In genomic region chr20:48661575-48662473, GRCh38 we compare ENCODE assay signal across 22 cellular contexts.
DNase-seq lines count a peak whose midpoint lies in the region; ATAC-seq and TF ChIP-seq lines count a peak whose summit lies in the region.
"Had no signal": no experiment of that assay in that cellular context is flagged by ENCODE, and none has a peak within 500 bp of the region (broad histone marks: within the 10 kb centered on the region; RNA-seq: fewer than 3 reads in every experiment).

No MANE protein-coding gene starts in this region.

- H3K9me3 ChIP-seq in BLaER1 treated with 17β-estradiol and CSF1 and Interleukin-3, amounts not matched to agents 10 nM and 100 nM (replicated peaks in 1 of 11), result peaks cover 0 to 20% (median 10%) of the 10 kb centered on the region in 11 experiments; a peak in 13 of 22 replicates
- H3K9me3 ChIP-seq in SJCRH30 (replicated peaks), result peaks cover 9% of the 10 kb centered on the region; the same call in 1 of the 2 replicates
- peaks cover 6 to 14% of the 10 kb centered on the region in 2 donors for H3K9me3 ChIP-seq in neuronal stem cell (replicated peaks in 1 of 2; ENCODE audit: control insufficient read depth in 2 of 2, insufficient read depth in 1 of 2, low read depth in 1 of 2, low read length in 2 of 2)
- peaks cover 0 to 6% of the 10 kb centered on the region in 2 donors for H3K9me3 ChIP-seq in left lung
- H3K9me3 ChIP-seq: sigmoid colon, SK-N-SH, transverse colon had no signal

- H3K4me1 ChIP-seq in BLaER1 treated with 17β-estradiol and CSF1 and Interleukin-3, amounts not matched to agents 10 nM and 100 nM, result peaks cover 16 to 60% (median 51%) of the 10 kb centered on the region in 10 experiments
- peaks cover 10% of the 10 kb centered on the region; the same call in 1 of the 2 replicates for H3K4me1 ChIP-seq in SJCRH30
- H3K4me1 ChIP-seq in neuronal stem cell (ENCODE audit: control insufficient read depth in 2 of 2, insufficient read depth in 1 of 2, low read depth in 1 of 2, low read length in 2 of 2), result no peaks in the 10 kb centered on the region
- peaks cover 0 to 14% of the 10 kb centered on the region in 2 donors for H3K4me1 ChIP-seq in left lung
- H3K4me1 ChIP-seq: sigmoid colon, transverse colon had no signal

- WGBS in neuronal stem cell (ENCODE audit: extremely low coverage in 2 of 2, insufficient read length in 2 of 2, insufficient replicate concordance in 1 of 2), 2 donors, result no CpG with 5 or more reads among the region's 14 CpGs

- no peaks in the 10 kb centered on the region for H3K27me3 ChIP-seq in BLaER1 treated with 17β-estradiol and CSF1 and Interleukin-3, amounts not matched to agents 10 nM and 100 nM
- H3K27me3 ChIP-seq in SJCRH30 (no peaks in the 10 kb centered on the region), neuronal stem cell (ENCODE audit: control insufficient read depth in 3 of 3, insufficient read depth in 3 of 3, low read depth in 1 of 3, low read length in 3 of 3) (no peaks in the 10 kb centered on the region), left lung (peaks cover 0 to 6% of the 10 kb centered on the region in 2 donors)
- H3K27me3 ChIP-seq: sigmoid colon, transverse colon had no signal

- H3K14ac ChIP-seq in neuronal stem cell (ENCODE audit: low read length), result no peak overlapping the region

- H2BK120ac ChIP-seq in neuronal stem cell (ENCODE audit: low read depth, low read length), result no peak overlapping the region

- no peak overlapping the region for H4K8ac ChIP-seq in neuronal stem cell (ENCODE audit: low read depth, low read length)

- H3K9me3 Mint-ChIP-seq in chondrocyte (ENCODE audit: low read depth), result peaks cover 10% of the 10 kb centered on the region
- H3K9me3 Mint-ChIP-seq: activated naive CD4-positive, alpha-beta T cell treated with anti-CD3 and anti-CD28 coated beads, Interleukin-2, amount 50 U/mL, for 24 hours had no signal

- H3K27ac ChIP-seq in BLaER1 treated with 17β-estradiol and CSF1 and Interleukin-3, amounts not matched to agents 10 nM and 100 nM, result peak overlapping the region in 5 of 11 experiments; percentile 3 to 53 (median 38); a peak in 5 of 22 replicates
- no peak overlapping the region for H3K27ac ChIP-seq in SJCRH30
- no peak overlapping the region for H3K27ac ChIP-seq in neuronal stem cell (replicated peaks; ENCODE audit: low read length)
- no peak overlapping the region for H3K27ac ChIP-seq in left lung
- H3K27ac ChIP-seq: sigmoid colon, transverse colon had no signal

- H3K4ac ChIP-seq in neuronal stem cell (ENCODE audit: low read length), result no peak overlapping the region

- H2BK15ac ChIP-seq in neuronal stem cell (ENCODE audit: low read length), result no peak overlapping the region

- no peak overlapping the region for H3K27ac Mint-ChIP-seq in chondrocyte (ENCODE audit: unreplicated experiment)
- H3K27ac Mint-ChIP-seq: activated naive CD4-positive, alpha-beta T cell treated with anti-CD3 and anti-CD28 coated beads, Interleukin-2, amount 50 U/mL, for 24 hours; activated T-helper 1 cell treated with anti-CD3 and anti-CD28 coated beads, Interleukin-12 subunit alpha, Interleukin-12 subunit beta, Interleukin-2, Interleukin-4 antibody, amounts not matched to agents 30 ng/mL and 10 ng/mL and 1 ng/mL, durations not matched to agents 14 hours and 24 hours and 36 hours had no signal

- no peak overlapping the region for H2BK5ac ChIP-seq in neuronal stem cell (ENCODE audit: low read length)

- ATAC-seq in GM21367 (IDR thresholded peaks at IDR 0.05; ENCODE audit: unreplicated experiment) (no peak), GM18909 (IDR thresholded peaks at IDR 0.05; ENCODE audit: poor library complexity, unreplicated experiment) (no peak), left lung (no peak), HG02759 (IDR thresholded peaks at IDR 0.05; ENCODE audit: unreplicated experiment) (no peak)

- no peak overlapping the region for H3K23ac ChIP-seq in neuronal stem cell (ENCODE audit: low read depth, low read length, poor library complexity)

- no peak overlapping the region for H2BK12ac ChIP-seq in neuronal stem cell (ENCODE audit: low read length)

- H4K91ac ChIP-seq in neuronal stem cell (ENCODE audit: low read depth, low read length, poor library complexity), result peak overlapping the region; percentile 73

- H2AFZ ChIP-seq in neuronal stem cell (ENCODE audit: low read length), result no peak overlapping the region

- H3K4me1 Mint-ChIP-seq in chondrocyte (ENCODE audit: low read depth), result peaks cover 22% of the 10 kb centered on the region

- no peak overlapping the region for H2AK5ac ChIP-seq in neuronal stem cell (ENCODE audit: low read depth, low read length)

- peak overlapping the region in 10 of 11 experiments; percentile 11 to 72 (median 58); a peak in 19 of 22 replicates for H3K4me2 ChIP-seq in BLaER1 treated with 17β-estradiol and CSF1 and Interleukin-3, amounts not matched to agents 10 nM and 100 nM
- no peak overlapping the region for H3K4me2 ChIP-seq in neuronal stem cell (ENCODE audit: insufficient read depth, low read length, poor library complexity, severe bottlenecking)
- H3K4me2 ChIP-seq: SK-N-SH had no signal

- H3K18ac ChIP-seq in neuronal stem cell (ENCODE audit: low read length), result no peak overlapping the region

- H3K79me1 ChIP-seq in neuronal stem cell (ENCODE audit: low read depth, low read length), result no peaks in the 10 kb centered on the region

- no peak overlapping the region for H3K4me3 ChIP-seq in BLaER1 treated with 17β-estradiol and CSF1 and Interleukin-3, amounts not matched to agents 10 nM and 100 nM
- H3K4me3 ChIP-seq in SJCRH30, result no peak overlapping the region
- H3K4me3 ChIP-seq in neuronal stem cell (ENCODE audit: low read length in 2 of 2), result no peak overlapping the region
- H3K4me3 ChIP-seq in left lung, result no peak overlapping the region
- H3K4me3 ChIP-seq: lung, sigmoid colon, transverse colon had no signal

- intact Hi-C loops in left lung (cut with DNase I), result no loop called here

- DNase-seq in SJCRH30, result peak; percentile 39 to 60
- no peak for DNase-seq in chondrocyte (ENCODE audit: low spot score)
- DNase-seq in neuronal stem cell (ENCODE audit: low spot score), result no peak
- no peak for DNase-seq in left lung
- DNase-seq: activated CD4-positive, CD25-positive, alpha-beta regulatory T cell; activated CD8-positive, alpha-beta memory T cell treated with anti-CD3 and anti-CD28 coated beads for 24 hours; DND-41; foreskin fibroblast; Kasumi-1; NCI-H1092; NCI-H2029; NCI-H345; sigmoid colon; SK-N-SH; transverse colon had no signal

- peaks cover 0 to 91% (median 0%) of the 10 kb centered on the region in 11 experiments; a peak in 7 of 22 replicates for H4K20me1 ChIP-seq in BLaER1 treated with 17β-estradiol and CSF1 and Interleukin-3, amounts not matched to agents 10 nM and 100 nM

- peaks cover 0 to 92% (median 27%) of the 10 kb centered on the region in 11 experiments; a peak in 14 of 22 replicates for H3K36me3 ChIP-seq in BLaER1 treated with 17β-estradiol and CSF1 and Interleukin-3, amounts not matched to agents 10 nM and 100 nM
- H3K36me3 ChIP-seq in SJCRH30 (peaks cover 22% of the 10 kb centered on the region), neuronal stem cell (replicated peaks in 1 of 2; ENCODE audit: control insufficient read depth in 2 of 2, insufficient read depth in 2 of 2, low read length in 2 of 2) (peaks cover 8 to 84% of the 10 kb centered on the region in 2 donors), left lung (peaks cover 0 to 89% of the 10 kb centered on the region in 2 donors)
- H3K36me3 ChIP-seq: transverse colon had no signal

- H3K36me3 Mint-ChIP-seq in chondrocyte (ENCODE audit: low read depth), result peaks cover 2% of the 10 kb centered on the region

- H3K4me3 Mint-ChIP-seq in chondrocyte (ENCODE audit: unreplicated experiment), result no peak overlapping the region
- H3K4me3 Mint-ChIP-seq: activated naive CD4-positive, alpha-beta T cell treated with anti-CD3 and anti-CD28 coated beads, Interleukin-2, amount 50 U/mL, for 24 hours; activated T-helper 1 cell treated with anti-CD3 and anti-CD28 coated beads, Interleukin-12 subunit alpha, Interleukin-12 subunit beta, Interleukin-2, Interleukin-4 antibody, amounts not matched to agents 30 ng/mL and 10 ng/mL and 1 ng/mL, durations not matched to agents 14 hours and 24 hours and 36 hours had no signal

- H3K27me3 Mint-ChIP-seq in chondrocyte (ENCODE audit: low read depth), result peaks cover 2% of the 10 kb centered on the region
- H3K27me3 Mint-ChIP-seq: activated naive CD4-positive, alpha-beta T cell treated with anti-CD3 and anti-CD28 coated beads, Interleukin-2, amount 50 U/mL, for 24 hours had no signal

- peak overlapping the region in 9 of 11 experiments; percentile 0 to 50 (median 18); a peak in 10 of 22 replicates for H3K9ac ChIP-seq in BLaER1 treated with 17β-estradiol and CSF1 and Interleukin-3, amounts not matched to agents 10 nM and 100 nM
- no peak overlapping the region for H3K9ac ChIP-seq in neuronal stem cell (ENCODE audit: low read depth, low read length, poor library complexity)
- H3K9ac ChIP-seq: SK-N-SH had no signal

- TF ChIP-seq CTCF in chondrocyte (IDR thresholded peaks at IDR 0.05) (peak; percentile 34), left lung (IDR thresholded peaks at IDR 0.05) (no peak)

Comparison
In these comparisons a context has a peak if more than half of its experiments do, and no peak if none do; other contexts are left out.
1. DNase-seq: peak in SJCRH30 (2 of 2); none in chondrocyte (single experiment), neuronal stem cell (single experiment) and left lung (0 of 2).